In genomic region chr9:78009156-78009555, GRCh38 we compare ENCODE assay signal across 1 cellular context.
TF ChIP-seq lines count a peak whose summit lies in the region.

No MANE protein-coding gene starts in this region.

TF ChIP-seq in K562, 482 proteins besides CTCF, POLR2A, EP300 and RAD21:
- TF ChIP-seq NFIC (IDR thresholded peaks at IDR 0.05) = 0 out of 2 replicates have a peak, but pooled peaks have one; percentile 13
- TF ChIP-seq ZNF212 (CRISPR knock-in tag; IDR thresholded peaks at IDR 0.05) = no peak
